ENCODE assay signal across 8 cellular contexts in the genomic region with DNA sequence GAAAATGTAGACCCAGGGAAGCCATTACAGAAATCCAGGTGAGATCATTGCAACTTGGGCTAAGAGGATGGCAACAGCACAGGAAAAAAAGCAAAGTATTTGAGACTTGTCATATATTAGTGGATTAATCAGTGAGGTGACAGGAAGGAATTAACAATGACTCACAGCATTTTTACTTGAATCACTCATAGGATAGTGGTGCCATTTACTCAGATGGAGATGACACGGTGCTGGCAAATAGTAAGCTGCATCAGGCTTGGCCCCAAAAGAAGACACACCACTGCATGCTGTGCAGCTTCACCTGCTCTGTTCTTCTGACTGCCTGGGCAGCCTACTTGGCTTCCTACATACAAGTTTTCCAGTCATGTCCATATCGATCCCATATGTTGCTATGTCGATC.
A peak's percentile ranks its signal among the peaks of the same experiment; 100 is the strongest.
DNase-seq lines count a peak whose midpoint lies in the region; ATAC-seq, FAIRE-seq and TF ChIP-seq lines count a peak whose summit lies in the region.
"Had no signal": no experiment of that assay in that cellular context is flagged by ENCODE, and none has a peak within 500 bp of the region (broad histone marks: within the 10 kb centered on the region; RNA-seq: fewer than 3 reads in every experiment).

No MANE protein-coding gene starts in this region.

- peak overlapping the region; percentile 4 for H3K4me2 ChIP-seq in Karpas-422 (ENCODE audit: low read depth, low read length, poor library complexity, severe bottlenecking)
- H3K4me2 ChIP-seq in GM12878 (ENCODE audit: control insufficient read depth, insufficient read depth) = no peak overlapping the region

- SMC1A ChIA-PET in GM12878 (lab: Charles Lee; ENCODE audit: uncharacterized antibody, unreplicated experiment) = interaction anchor here (0.7 to 1.9 kb wide), 3 partner anchors 12 to 49 kb away, joined by 3 to 6 read pairs (median 4); no protein-coding TSS in a partner anchor

- FAIRE-seq in GM12878 (lab: Jason Lieb, UNC) = no peak

- RAD21 ChIA-PET in GM12878 (lab: Charles Lee; ENCODE audit: unreplicated experiment) = no interaction called here

- no peak for DNase-seq in Karpas-422
- DNase-seq in GM12878 (ENCODE audit: low read depth, low spot score) = no peak
- DNase-seq in stimulated activated CD4-positive, alpha-beta T cell treated with anti-CD3 and anti-CD28 coated beads, Interleukin-12 subunit alpha, Interleukin-12 subunit beta, amount 100 ng/mL, for 4 hours = peak; percentile 2
- no peak for DNase-seq in NCI-H2081 treated with DMSO at 0.1 percent for 48 hours (lab: John Stamatoyannopoulos, UW)
- DNase-seq: esophagus squamous epithelium had no signal

- peak; percentile 67 for ATAC-seq in GM18511 (IDR thresholded peaks at IDR 0.05; ENCODE audit: unreplicated experiment)
- peak; percentile 74 for ATAC-seq in GM12878
- no peak for ATAC-seq in GM18873 (IDR thresholded peaks at IDR 0.05; ENCODE audit: low FRiP score, unreplicated experiment)
- no peak for ATAC-seq in HG03378 (IDR thresholded peaks at IDR 0.05; ENCODE audit: unreplicated experiment)

- BruUV-seq in GM12878 (replicated peaks; lab: Mats Ljungman, UMichigan) = no TSS peak

- H3K27me3 ChIP-seq in Karpas-422 (ENCODE audit: low read length) (no peaks in the 10 kb centered on the region), GM12878 (replicated peaks in 1 of 2; ENCODE audit: control insufficient read depth in 2 of 2, insufficient read depth in 2 of 2, low read length in 1 of 2) (no peaks in the 10 kb centered on the region)
- H3K27me3 ChIP-seq: esophagus squamous epithelium had no signal

- H3K27ac ChIP-seq in Karpas-422 (ENCODE audit: low read length) (peak overlapping the region; percentile 57), GM12878 (ENCODE audit: control insufficient read depth, insufficient read depth) (no peak overlapping the region)
- H3K27ac ChIP-seq: esophagus squamous epithelium had no signal

- H2AFZ ChIP-seq in Karpas-422 (ENCODE audit: low read length) (no peak overlapping the region), GM12878 (ENCODE audit: control insufficient read depth, low read depth, low read length) (no peak overlapping the region)

- no peak for TF ChIP-seq RAD21 in GM12878 (IDR thresholded peaks at IDR 0.05; ENCODE audit: insufficient read depth, low read depth, low read length)

- intact Hi-C loops in GM12878 (cut with micrococcal nuclease; ENCODE audit: unreplicated experiment) = no loop called here

- H3K36me3 ChIP-seq in Karpas-422 (ENCODE audit: insufficient read depth, low read length) (no peaks in the 10 kb centered on the region), GM12878 (ENCODE audit: control insufficient read depth in 2 of 2, insufficient read depth in 2 of 2, low read length in 1 of 2) (no peaks in the 10 kb centered on the region; a peak in 1 of 4 replicates)

- H3K79me2 ChIP-seq in Karpas-422 (ENCODE audit: low read length) (peaks cover 82% of the 10 kb centered on the region), GM12878 (ENCODE audit: control insufficient read depth, insufficient read depth, low read length) (peaks cover 6% of the 10 kb centered on the region)

- CTCF ChIA-PET in GM12878 (lab: Yijun Ruan, JAX) = interaction anchor here (0.6 to 1.3 kb wide), 3 partner anchors 17 to 97 kb away, joined by 3 to 4 read pairs (median 4); no protein-coding TSS in a partner anchor

- WGBS in GM12878 (ENCODE audit: insufficient coverage, insufficient replicate concordance, low lambda C conversion rate, missing lambda C conversion rate) = 98% methylated on average over 3 of the region's 3 CpGs

- H3K4me3 ChIP-seq in Karpas-422 (ENCODE audit: low read length) (no peak overlapping the region), GM12878 (no peak overlapping the region)
- H3K4me3 ChIP-seq: esophagus squamous epithelium had no signal

- in situ Hi-C loops in GM12878 (cut with MboI) = no loop called here

- H3K9ac ChIP-seq in Karpas-422 (ENCODE audit: low read length) (no peak overlapping the region), GM12878 (ENCODE audit: control insufficient read depth, insufficient read depth, low read length) (no peak overlapping the region)

- no peak for TF ChIP-seq CTCF in GM12878 (IDR thresholded peaks at IDR 0.05 in 2 of 3, conservative IDR thresholded peaks at IDR 0.05 in 1 of 3; ENCODE audit: control insufficient read depth in 2 of 3, extremely low read depth in 1 of 3, insufficient read depth in 1 of 3, low read depth in 3 of 3, low read length in 3 of 3)

- H3K4me1 ChIP-seq in Karpas-422 (ENCODE audit: low read length) (peaks cover 24% of the 10 kb centered on the region), GM12878 (ENCODE audit: control insufficient read depth, insufficient read depth, low read length) (peaks cover 14% of the 10 kb centered on the region)

- no peak for TF ChIP-seq EP300 in GM12878 (IDR thresholded peaks at IDR 0.05; ENCODE audit: borderline replicate concordance in 1 of 2, control insufficient read depth in 1 of 2, low read depth in 2 of 2, low read length in 2 of 2)

- H4K20me1 ChIP-seq in Karpas-422 (ENCODE audit: insufficient read depth, low read depth, low read length) = no peaks in the 10 kb centered on the region
- H4K20me1 ChIP-seq in GM12878 (ENCODE audit: control insufficient read depth, insufficient read depth) = no peaks in the 10 kb centered on the region

- no peak for TF ChIP-seq POLR2A in GM12878 (IDR thresholded peaks at IDR 0.05; ENCODE audit: low read depth, low read length)

- no peaks in the 10 kb centered on the region for H3K9me2 ChIP-seq in Karpas-422 (replicated peaks; ENCODE audit: insufficient read depth, low read length)

- H3K9me3 ChIP-seq in Karpas-422 (ENCODE audit: low read length) (no peaks in the 10 kb centered on the region), GM12878 (replicated peaks; ENCODE audit: control insufficient read depth, insufficient read depth, low read length) (no peaks in the 10 kb centered on the region)
- H3K9me3 ChIP-seq: esophagus squamous epithelium had no signal

- POLR2A ChIA-PET in GM12878 (lab: Charles Lee) = no interaction called here

TF ChIP-seq in GM12878, 131 proteins besides CTCF, POLR2A, EP300 and RAD21:
- no peak for TF ChIP-seq JUND (IDR thresholded peaks at IDR 0.05; ENCODE audit: low read depth, low read length)
- no peak for TF ChIP-seq CBFB (IDR thresholded peaks at IDR 0.05; ENCODE audit: low read depth)
- no peak for TF ChIP-seq SIX5 (IDR thresholded peaks at IDR 0.05; ENCODE audit: low read depth, low read length, severe bottlenecking)
- TF ChIP-seq CEBPB (IDR thresholded peaks at IDR 0.05; ENCODE audit: borderline replicate concordance in 1 of 2, low read depth in 2 of 2, low read length in 2 of 2) = no peak
- TF ChIP-seq HDAC6 (IDR thresholded peaks at IDR 0.05; ENCODE audit: unreplicated experiment) = no peak
- TF ChIP-seq ZBED1 (IDR thresholded peaks at IDR 0.05; ENCODE audit: borderline replicate concordance) = no peak
- TF ChIP-seq, protein P1, sequence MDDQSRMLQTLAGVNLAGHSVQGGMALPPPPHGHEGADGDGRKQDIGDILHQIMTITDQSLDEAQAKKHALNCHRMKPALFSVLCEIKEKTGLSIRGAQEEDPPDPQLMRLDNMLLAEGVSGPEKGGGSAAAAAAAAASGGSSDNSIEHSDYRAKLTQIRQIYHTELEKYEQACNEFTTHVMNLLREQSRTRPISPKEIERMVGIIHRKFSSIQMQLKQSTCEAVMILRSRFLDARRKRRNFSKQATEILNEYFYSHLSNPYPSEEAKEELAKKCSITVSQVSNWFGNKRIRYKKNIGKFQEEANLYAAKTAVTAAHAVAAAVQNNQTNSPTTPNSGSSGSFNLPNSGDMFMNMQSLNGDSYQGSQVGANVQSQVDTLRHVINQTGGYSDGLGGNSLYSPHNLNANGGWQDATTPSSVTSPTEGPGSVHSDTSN (IDR thresholded peaks at IDR 0.05; ENCODE audit: insufficient replicate concordance, low read depth, low read length) = no peak
- no peak for TF ChIP-seq TCF12 (IDR thresholded peaks at IDR 0.05; ENCODE audit: low read depth, low read length)
- TF ChIP-seq, protein P2, sequence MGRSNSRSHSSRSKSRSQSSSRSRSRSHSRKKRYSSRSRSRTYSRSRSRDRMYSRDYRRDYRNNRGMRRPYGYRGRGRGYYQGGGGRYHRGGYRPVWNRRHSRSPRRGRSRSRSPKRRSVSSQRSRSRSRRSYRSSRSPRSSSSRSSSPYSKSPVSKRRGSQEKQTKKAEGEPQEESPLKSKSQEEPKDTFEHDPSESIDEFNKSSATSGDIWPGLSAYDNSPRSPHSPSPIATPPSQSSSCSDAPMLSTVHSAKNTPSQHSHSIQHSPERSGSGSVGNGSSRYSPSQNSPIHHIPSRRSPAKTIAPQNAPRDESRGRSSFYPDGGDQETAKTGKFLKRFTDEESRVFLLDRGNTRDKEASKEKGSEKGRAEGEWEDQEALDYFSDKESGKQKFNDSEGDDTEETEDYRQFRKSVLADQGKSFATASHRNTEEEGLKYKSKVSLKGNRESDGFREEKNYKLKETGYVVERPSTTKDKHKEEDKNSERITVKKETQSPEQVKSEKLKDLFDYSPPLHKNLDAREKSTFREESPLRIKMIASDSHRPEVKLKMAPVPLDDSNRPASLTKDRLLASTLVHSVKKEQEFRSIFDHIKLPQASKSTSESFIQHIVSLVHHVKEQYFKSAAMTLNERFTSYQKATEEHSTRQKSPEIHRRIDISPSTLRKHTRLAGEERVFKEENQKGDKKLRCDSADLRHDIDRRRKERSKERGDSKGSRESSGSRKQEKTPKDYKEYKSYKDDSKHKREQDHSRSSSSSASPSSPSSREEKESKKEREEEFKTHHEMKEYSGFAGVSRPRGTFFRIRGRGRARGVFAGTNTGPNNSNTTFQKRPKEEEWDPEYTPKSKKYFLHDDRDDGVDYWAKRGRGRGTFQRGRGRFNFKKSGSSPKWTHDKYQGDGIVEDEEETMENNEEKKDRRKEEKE (IDR thresholded peaks at IDR 0.05) = no peak
- TF ChIP-seq TAF1 (IDR thresholded peaks at IDR 0.05; ENCODE audit: borderline replicate concordance, low read depth, low read length) = no peak
- no peak for TF ChIP-seq ZNF207 (IDR thresholded peaks at IDR 0.05; ENCODE audit: borderline replicate concordance)
- TF ChIP-seq MTA3 (IDR thresholded peaks at IDR 0.05; ENCODE audit: borderline replicate concordance, low read length) = no peak
- no peak for TF ChIP-seq MYC (IDR thresholded peaks at IDR 0.05; ENCODE audit: insufficient read depth, insufficient read length, insufficient replicate concordance, low read length, severe bottlenecking)
- TF ChIP-seq CREB1 (IDR thresholded peaks at IDR 0.05; ENCODE audit: low read depth) = no peak
- no peak for TF ChIP-seq FOXK2 (IDR thresholded peaks at IDR 0.05)
- TF ChIP-seq RAD51 (IDR thresholded peaks at IDR 0.05) = no peak

Comparison
In these comparisons a context has a peak if more than half of its experiments do, and no peak if none do; other contexts are left out.
1. ATAC-seq: peak in GM18511 (single experiment) and GM12878 (single experiment); none in GM18873 (single experiment) and HG03378 (single experiment).